In the genomic region with DNA sequence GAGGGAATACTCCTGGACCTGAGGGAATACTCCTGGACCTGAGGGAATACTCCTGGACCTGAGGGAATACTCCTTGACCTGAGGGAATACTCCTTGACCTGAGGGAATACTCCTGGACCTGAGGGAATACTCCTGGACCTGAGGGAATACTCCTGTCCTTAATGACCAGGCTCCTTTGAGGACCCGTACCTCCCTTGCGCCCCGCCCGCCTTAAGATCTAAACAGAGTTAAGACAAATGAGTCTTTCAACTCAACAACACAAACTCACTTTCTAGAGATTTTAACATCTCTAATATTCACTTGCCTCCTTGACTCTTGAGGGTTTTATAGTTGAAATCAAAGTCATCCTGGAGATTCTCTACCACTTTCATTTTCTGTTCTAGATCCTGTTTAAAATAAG, we compare ENCODE assay signal across 8 cellular contexts. TPM values are rescaled to one million over a fixed set of nuclear protein-coding genes. Genes with fewer than 3 reads are reported as not detected.
DNase-seq lines count a peak whose midpoint lies in the region; ATAC-seq and TF ChIP-seq lines count a peak whose summit lies in the region.
"Not testable (repeated sequence)": the region's sequence is repeated elsewhere in the genome, so short reads cannot be mapped to it uniquely, and the experiment has no call there.

No MANE protein-coding gene starts in this region.

- H3K9me3 Mint-ChIP-seq in CD4-positive, CD25-positive, alpha-beta regulatory T cell; activated CD4-positive, alpha-beta T cell treated with anti-CD3 and anti-CD28 coated beads for 36 hours (ENCODE audit: low read depth); activated T-cell treated with anti-CD3 and anti-CD28 coated beads, Interleukin-2, amount 50 U/mL, for 4 hours; activated naive CD8-positive, alpha-beta T cell (ENCODE audit: low read depth); natural killer cell treated with Interleukin-12 subunit alpha and Interleukin-12 subunit beta and Interleukin-15 and Interleukin-18, amount 100 ng/mL, for 72 hours: not testable (repeated sequence)

- not testable (repeated sequence) for H3K27ac ChIP-seq in CD4-positive, CD25-positive, alpha-beta regulatory T cell (ENCODE audit: insufficient read depth, low read length, poor library complexity, severe bottlenecking)
- H3K27ac ChIP-seq in KOPT-K1 (ENCODE audit: low read depth, low read length, poor library complexity, severe bottlenecking) (peak overlapping the region; percentile 37), upper lobe of right lung (peak overlapping the region; percentile 14)
- H3K27ac ChIP-seq in effector memory CD4-positive, alpha-beta T cell (ENCODE audit: insufficient read depth, low read length, poor library complexity, severe bottlenecking), result peak overlapping the region; percentile 20

- H3K4me3 ChIP-seq in CD4-positive, CD25-positive, alpha-beta regulatory T cell (ENCODE audit: low read depth, low read length); effector memory CD4-positive, alpha-beta T cell (ENCODE audit: insufficient read depth, low read depth, low read length, poor library complexity, severe bottlenecking); upper lobe of right lung: not testable (repeated sequence)

- peaks cover 23 to 43% (median 32%) of the 10 kb centered on the region in 4 donors for H3K4me1 Mint-ChIP-seq in CD4-positive, CD25-positive, alpha-beta regulatory T cell
- H3K4me1 Mint-ChIP-seq in activated CD4-positive, alpha-beta T cell treated with anti-CD3 and anti-CD28 coated beads for 36 hours, result peaks cover 86% of the 10 kb centered on the region
- peaks cover 59% of the 10 kb centered on the region for H3K4me1 Mint-ChIP-seq in activated T-cell treated with anti-CD3 and anti-CD28 coated beads, Interleukin-2, amount 50 U/mL, for 4 hours (ENCODE audit: low read depth)
- peaks cover 63% of the 10 kb centered on the region for H3K4me1 Mint-ChIP-seq in activated naive CD8-positive, alpha-beta T cell (ENCODE audit: low read depth)
- peaks cover 32 to 47% of the 10 kb centered on the region in 2 donors for H3K4me1 Mint-ChIP-seq in natural killer cell treated with Interleukin-12 subunit alpha and Interleukin-12 subunit beta and Interleukin-15 and Interleukin-18, amount 100 ng/mL, for 72 hours (ENCODE audit: low read depth in 2 of 2)

- DNase-seq in CD4-positive, CD25-positive, alpha-beta regulatory T cell, result peak in 1 of 3 donors; percentile 37
- DNase-seq in activated CD4-positive, alpha-beta T cell treated with anti-CD3 and anti-CD28 coated beads for 36 hours, result peak; percentile 55
- DNase-seq in activated T-cell treated with anti-CD3 and anti-CD28 coated beads, Interleukin-2, amount 50 U/mL, for 4 hours; effector memory CD4-positive, alpha-beta T cell; natural killer cell treated with Interleukin-12 subunit alpha and Interleukin-12 subunit beta and Interleukin-15 and Interleukin-18, amount 100 ng/mL, for 72 hours (ENCODE audit: low spot score); upper lobe of right lung: not testable (repeated sequence)

- H3K9me3 ChIP-seq in CD4-positive, CD25-positive, alpha-beta regulatory T cell (ENCODE audit: control insufficient read depth in 2 of 2, low read length in 2 of 2); KOPT-K1 (ENCODE audit: insufficient read depth, low read length, poor library complexity, severe bottlenecking); effector memory CD4-positive, alpha-beta T cell (ENCODE audit: control insufficient read depth, low read length); upper lobe of right lung: not testable (repeated sequence)

- H3K36me3 Mint-ChIP-seq in CD4-positive, CD25-positive, alpha-beta regulatory T cell, result peaks cover 35% of the 10 kb centered on the region
- peaks cover 70% of the 10 kb centered on the region for H3K36me3 Mint-ChIP-seq in activated CD4-positive, alpha-beta T cell treated with anti-CD3 and anti-CD28 coated beads for 36 hours (ENCODE audit: low read depth)
- H3K36me3 Mint-ChIP-seq in activated T-cell treated with anti-CD3 and anti-CD28 coated beads, Interleukin-2, amount 50 U/mL, for 4 hours (ENCODE audit: insufficient read depth), result peaks cover 50% of the 10 kb centered on the region
- peaks cover 23% of the 10 kb centered on the region for H3K36me3 Mint-ChIP-seq in activated naive CD8-positive, alpha-beta T cell
- peaks cover 34% of the 10 kb centered on the region for H3K36me3 Mint-ChIP-seq in natural killer cell treated with Interleukin-12 subunit alpha and Interleukin-12 subunit beta and Interleukin-15 and Interleukin-18, amount 100 ng/mL, for 72 hours

- ATAC-seq in CD4-positive, CD25-positive, alpha-beta regulatory T cell (ENCODE audit: low read depth in 2 of 2); activated CD4-positive, alpha-beta T cell treated with anti-CD3 and anti-CD28 coated beads for 36 hours; activated T-cell treated with anti-CD3 and anti-CD28 coated beads, Interleukin-2, amount 50 U/mL, for 4 hours; natural killer cell treated with Interleukin-12 subunit alpha and Interleukin-12 subunit beta and Interleukin-15 and Interleukin-18, amount 100 ng/mL, for 72 hours; upper lobe of right lung: not testable (repeated sequence)

- H3K36me3 ChIP-seq in CD4-positive, CD25-positive, alpha-beta regulatory T cell (ENCODE audit: control insufficient read depth, insufficient read depth, low read length), result peaks cover 66% of the 10 kb centered on the region
- H3K36me3 ChIP-seq in KOPT-K1 (ENCODE audit: insufficient read depth, low read length) (peaks cover 73% of the 10 kb centered on the region), upper lobe of right lung (peaks cover 95% of the 10 kb centered on the region)
- H3K36me3 ChIP-seq in effector memory CD4-positive, alpha-beta T cell (ENCODE audit: control insufficient read depth, insufficient read depth, low read length), result peaks cover 41% of the 10 kb centered on the region

- H3K4me1 ChIP-seq in CD4-positive, CD25-positive, alpha-beta regulatory T cell (ENCODE audit: control insufficient read depth, insufficient read depth, low read length, poor library complexity, severe bottlenecking), result peaks cover 13% of the 10 kb centered on the region
- H3K4me1 ChIP-seq in effector memory CD4-positive, alpha-beta T cell (ENCODE audit: control insufficient read depth, insufficient read depth, low read length, poor library complexity, severe bottlenecking), result peaks cover 20% of the 10 kb centered on the region
- not testable (repeated sequence) for H3K4me1 ChIP-seq in upper lobe of right lung

- peak overlapping the region; percentile 72 to 82 (median 79) for H3K27ac Mint-ChIP-seq in CD4-positive, CD25-positive, alpha-beta regulatory T cell
- peak overlapping the region; percentile 96 for H3K27ac Mint-ChIP-seq in activated CD4-positive, alpha-beta T cell treated with anti-CD3 and anti-CD28 coated beads for 36 hours
- H3K27ac Mint-ChIP-seq in activated naive CD8-positive, alpha-beta T cell, result peak overlapping the region; percentile 86
- peak overlapping the region in 1 of 2 donors; percentile 61 for H3K27ac Mint-ChIP-seq in natural killer cell treated with Interleukin-12 subunit alpha and Interleukin-12 subunit beta and Interleukin-15 and Interleukin-18, amount 100 ng/mL, for 72 hours

- intact Hi-C loops in activated CD4-positive, alpha-beta T cell treated with anti-CD3 and anti-CD28 coated beads for 36 hours (cut with DNase I, micrococcal nuclease); upper lobe of right lung (cut with DNase I): not testable (repeated sequence)

- not testable (repeated sequence) for H3K4me3 Mint-ChIP-seq in CD4-positive, CD25-positive, alpha-beta regulatory T cell
- peak overlapping the region; percentile 55 for H3K4me3 Mint-ChIP-seq in activated CD4-positive, alpha-beta T cell treated with anti-CD3 and anti-CD28 coated beads for 36 hours
- H3K4me3 Mint-ChIP-seq in activated T-cell treated with anti-CD3 and anti-CD28 coated beads, Interleukin-2, amount 50 U/mL, for 4 hours, result peak overlapping the region; percentile 49
- peak overlapping the region; percentile 72 for H3K4me3 Mint-ChIP-seq in activated naive CD8-positive, alpha-beta T cell
- peak overlapping the region; percentile 61 for H3K4me3 Mint-ChIP-seq in natural killer cell treated with Interleukin-12 subunit alpha and Interleukin-12 subunit beta and Interleukin-15 and Interleukin-18, amount 100 ng/mL, for 72 hours

- H3K27me3 Mint-ChIP-seq in CD4-positive, CD25-positive, alpha-beta regulatory T cell; activated CD4-positive, alpha-beta T cell treated with anti-CD3 and anti-CD28 coated beads for 36 hours; activated T-cell treated with anti-CD3 and anti-CD28 coated beads, Interleukin-2, amount 50 U/mL, for 4 hours (ENCODE audit: low read depth); activated naive CD8-positive, alpha-beta T cell; natural killer cell treated with Interleukin-12 subunit alpha and Interleukin-12 subunit beta and Interleukin-15 and Interleukin-18, amount 100 ng/mL, for 72 hours: not testable (repeated sequence)

- TF ChIP-seq CTCF in upper lobe of right lung (IDR thresholded peaks at IDR 0.05), result not testable (repeated sequence)

- CTCF ChIA-PET in activated CD4-positive, alpha-beta T cell treated with anti-CD3 and anti-CD28 coated beads for 36 hours (lab: Charles Lee), result interaction anchor here (0.7 kb wide), 1 partner anchor 32 kb away, joined by 3 read pairs; no protein-coding TSS in a partner anchor

- POLR2A ChIA-PET in activated CD4-positive, alpha-beta T cell treated with anti-CD3 and anti-CD28 coated beads for 36 hours (lab: Charles Lee), result not testable (repeated sequence)

- not testable (repeated sequence) for H3K27me3 ChIP-seq in CD4-positive, CD25-positive, alpha-beta regulatory T cell (ENCODE audit: control insufficient read depth, insufficient read depth, low read length); effector memory CD4-positive, alpha-beta T cell (replicated peaks; ENCODE audit: control insufficient read depth, insufficient read depth, low read length, poor library complexity, severe bottlenecking); upper lobe of right lung

RNA-seq across cellular contexts. Expression of gene STAT3, which starts 49.8 kb away (rescaled TPM):
- 262 TPM for total RNA-seq in CD4-positive, CD25-positive, alpha-beta regulatory T cell
- 100 to 1,000 TPM; 100 to 125 (median 118) TPM for polyA plus RNA-seq in CD4-positive, CD25-positive, alpha-beta regulatory T cell
- total RNA-seq in activated CD4-positive, alpha-beta T cell treated with anti-CD3 and anti-CD28 coated beads for 36 hours, result 100 to 1,000 TPM; 332 to 345 TPM
- 100 to 1,000 TPM; 172 to 175 (median 173) TPM for total RNA-seq in activated T-cell treated with anti-CD3 and anti-CD28 coated beads, Interleukin-2, amount 50 U/mL, for 4 hours
- 100 to 1,000 TPM; 171 to 344 TPM for total RNA-seq in natural killer cell treated with Interleukin-12 subunit alpha and Interleukin-12 subunit beta and Interleukin-15 and Interleukin-18, amount 100 ng/mL, for 72 hours
- total RNA-seq in upper lobe of right lung, result 309 TPM

RNA-seq across cellular contexts. Expression of gene STAT5A, which starts 50.1 kb away (rescaled TPM):
- 177 TPM for total RNA-seq in CD4-positive, CD25-positive, alpha-beta regulatory T cell
- polyA plus RNA-seq in CD4-positive, CD25-positive, alpha-beta regulatory T cell, result 10 to 100 TPM; 71.1 to 90.9 (median 76.7) TPM
- 100 to 1,000 TPM; 178 to 203 TPM for total RNA-seq in activated CD4-positive, alpha-beta T cell treated with anti-CD3 and anti-CD28 coated beads for 36 hours
- total RNA-seq in activated T-cell treated with anti-CD3 and anti-CD28 coated beads, Interleukin-2, amount 50 U/mL, for 4 hours, result 100 to 1,000 TPM; 193 to 264 (median 220) TPM
- total RNA-seq in natural killer cell treated with Interleukin-12 subunit alpha and Interleukin-12 subunit beta and Interleukin-15 and Interleukin-18, amount 100 ng/mL, for 72 hours, result 100 to 1,000 TPM; 187 to 392 TPM
- 42.0 TPM for total RNA-seq in upper lobe of right lung
